ENCODE assay signal across 13 cellular contexts in the genomic region with DNA sequence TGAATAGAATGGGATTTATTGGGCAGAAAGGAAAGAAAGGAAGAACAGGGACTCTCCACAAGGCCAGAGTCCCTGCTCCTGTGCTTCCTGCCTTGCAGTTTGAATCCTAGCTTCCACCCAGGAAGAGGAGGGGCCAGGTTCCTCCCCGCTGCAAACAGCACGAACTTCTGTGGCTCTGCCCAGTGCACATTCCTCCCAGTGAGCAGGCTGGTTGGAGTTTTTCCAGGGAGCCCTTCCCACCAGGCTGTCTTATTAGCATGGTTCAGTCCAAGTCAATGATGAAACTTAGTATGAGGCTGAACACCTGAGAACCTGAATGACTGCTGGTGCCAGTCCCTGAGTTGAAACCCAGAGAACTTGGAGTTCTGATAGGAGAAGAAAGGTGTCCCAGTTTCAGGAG.
DNase-seq lines count a peak whose midpoint lies in the region; ATAC-seq and TF ChIP-seq lines count a peak whose summit lies in the region.
"Had no signal": no experiment of that assay in that cellular context is flagged by ENCODE, and none has a peak within 500 bp of the region (broad histone marks: within the 10 kb centered on the region; RNA-seq: fewer than 3 reads in every experiment).

No MANE protein-coding gene starts in this region.

- intact Hi-C loops in gastrocnemius medialis (cut with DNase I; ENCODE audit: low total_unique reads), result loop anchor here (10.0 kb wide), 1 partner anchor 60 kb away; no protein-coding TSS in a partner anchor

- no peaks in the 10 kb centered on the region for H3K27me3 ChIP-seq in RWPE2 (ENCODE audit: insufficient read depth, poor library complexity, severe bottlenecking)
- no peaks in the 10 kb centered on the region for H3K27me3 ChIP-seq in gastrocnemius medialis
- H3K27me3 ChIP-seq: neutrophil had no signal

- in situ Hi-C loops in gastrocnemius medialis (cut with MboI; ENCODE audit: low sequenced_read_pairs in 4 of 4) (loop anchor here in 2 of 4 donors (25.0 kb wide), 2 partner anchors 668 to 943 kb away; no protein-coding TSS in a partner anchor), GM13977 (cut with MboI; ENCODE audit: low pct_unique_long_range_greater_than_20kb, low sequenced_read_pairs, unreplicated experiment) (no loop called here)

- H3K27ac ChIP-seq in RWPE2 (ENCODE audit: poor library complexity, severe bottlenecking), result no peak overlapping the region
- H3K27ac ChIP-seq in gastrocnemius medialis, result no peak overlapping the region
- H3K27ac ChIP-seq: neutrophil had no signal

- DNase-seq in NCI-H748 (lab: John Stamatoyannopoulos, UW; ENCODE audit: unreplicated experiment) (peak; percentile 2), NCI-H748 treated with DMSO at 0.1 percent for 48 hours (lab: John Stamatoyannopoulos, UW) (no peak), RWPE2 (ENCODE audit: low spot score) (peak; percentile 48), fibroblast of mammary gland (ENCODE audit: low read depth) (peak; percentile 33), gastrocnemius medialis (peak; percentile 13 to 61), GM13977 (ENCODE audit: low spot score) (no peak), DMS153 (lab: John Stamatoyannopoulos, UW) (no peak)
- DNase-seq: CD4-positive, alpha-beta T cell; Karpas-422; mesenchymal stem cell; NCI-H2081 treated with DMSO at 0.1 percent for 48 hours had no signal

- peak; percentile 67; the same call in 2 of the 3 replicates for ATAC-seq in RWPE2 (ENCODE audit: low read depth)
- peak; percentile 62 to 82 for ATAC-seq in gastrocnemius medialis
- ATAC-seq in GM21360 (IDR thresholded peaks at IDR 0.05; ENCODE audit: unreplicated experiment), result no peak

- H3K36me3 ChIP-seq in RWPE2 (ENCODE audit: low read depth), result no peaks in the 10 kb centered on the region
- H3K36me3 ChIP-seq in gastrocnemius medialis, result no peaks in the 10 kb centered on the region
- H3K36me3 ChIP-seq: neutrophil had no signal

- no peaks in the 10 kb centered on the region for H3K9me3 ChIP-seq in RWPE2 (ENCODE audit: severe bottlenecking)
- no peaks in the 10 kb centered on the region for H3K9me3 ChIP-seq in gastrocnemius medialis
- H3K9me3 ChIP-seq: neutrophil had no signal

- no peaks in the 10 kb centered on the region for H3K4me1 ChIP-seq in RWPE2 (ENCODE audit: insufficient read depth, poor library complexity, severe bottlenecking)
- peaks cover 0 to 13% of the 10 kb centered on the region in 2 donors for H3K4me1 ChIP-seq in gastrocnemius medialis

- TF ChIP-seq POLR2A in gastrocnemius medialis (IDR thresholded peaks at IDR 0.05), result no peak

- TF ChIP-seq CTCF in RWPE2 (IDR thresholded peaks at IDR 0.05; ENCODE audit: poor library complexity, severe bottlenecking), result no peak
- no peak for TF ChIP-seq CTCF in fibroblast of mammary gland (conservative IDR thresholded peaks at IDR 0.05; ENCODE audit: control insufficient read depth, insufficient read depth, low read depth, low read length)
- TF ChIP-seq CTCF in gastrocnemius medialis (IDR thresholded peaks at IDR 0.05 in 4 of 5, conservative IDR thresholded peaks at IDR 0.05 in 1 of 5), result no peak
- TF ChIP-seq CTCF in GM13977 (IDR thresholded peaks at IDR 0.05; ENCODE audit: extremely low read depth, insufficient read depth, missing control alignments), result no peak

- H3K4me3 ChIP-seq in RWPE2 (ENCODE audit: severe bottlenecking), result no peak overlapping the region
- H3K4me3 ChIP-seq in fibroblast of mammary gland (ENCODE audit: control insufficient read depth, low read depth, low read length), result no peak overlapping the region
- no peak overlapping the region for H3K4me3 ChIP-seq in gastrocnemius medialis

Comparison
In these comparisons a context has a peak if more than half of its experiments do, and no peak if none do; other contexts are left out.
1. DNase-seq: peak in NCI-H748 (single experiment), RWPE2 (single experiment), fibroblast of mammary gland (single experiment) and gastrocnemius medialis (2 of 2); none in NCI-H748 treated with DMSO at 0.1 percent for 48 hours (single experiment), GM13977 (single experiment) and DMS153 (single experiment).